ENCODE assay signal across 9 cellular contexts in genomic region chr9:98010450-98010849, GRCh38. TPM values are rescaled to one million over a fixed set of nuclear protein-coding genes. Genes with fewer than 3 reads are reported as not detected.
DNase-seq lines count a peak whose midpoint lies in the region; ATAC-seq and TF ChIP-seq lines count a peak whose summit lies in the region.
"Had no signal": no experiment of that assay in that cellular context is flagged by ENCODE, and none has a peak within 500 bp of the region (broad histone marks: within the 10 kb centered on the region; RNA-seq: fewer than 3 reads in every experiment).

No MANE protein-coding gene starts in this region.

- H3K9me3 ChIP-seq in mammary epithelial cell (replicated peaks; ENCODE audit: insufficient read depth, low read length) (no peaks in the 10 kb centered on the region), neutrophil (no peaks in the 10 kb centered on the region), WERI-Rb-1 (ENCODE audit: severe bottlenecking) (no peaks in the 10 kb centered on the region)

- CTCF ChIA-PET in GM10248 (lab: Yijun Ruan, JAX) (interaction anchor here (1.0 to 1.4 kb wide), 4 partner anchors 9 to 27 kb away, joined by 3 to 4 read pairs (median 3); partner anchors contain the start of gene ANP32B), mammary epithelial cell (lab: Charles Lee; ENCODE audit: low non-redundant PET) (no interaction called here)

- peaks cover 69% of the 10 kb centered on the region for H3K79me2 ChIP-seq in mammary epithelial cell (ENCODE audit: insufficient read depth, low read length)

- H3K4me1 ChIP-seq in mammary epithelial cell (ENCODE audit: insufficient read depth, low read length): peaks cover 9% of the 10 kb centered on the region
- H3K4me1 ChIP-seq in neutrophil (ENCODE audit: control insufficient read depth in 1 of 2, insufficient read depth in 1 of 2, low read depth in 1 of 2, low read length in 1 of 2): peaks cover 6 to 14% of the 10 kb centered on the region in 2 experiments

- DNase-seq in GM10248 (ENCODE audit: extremely low spot score) (peak; percentile 48), mammary epithelial cell (peak; percentile 78), NCI-H187 (lab: John Stamatoyannopoulos, UW) (no peak), WERI-Rb-1 (no peak)

- H3K27me3 ChIP-seq in mammary epithelial cell (ENCODE audit: insufficient read depth, low read length): no peaks in the 10 kb centered on the region
- H3K27me3 ChIP-seq in neutrophil: no peaks in the 10 kb centered on the region
- no peaks in the 10 kb centered on the region for H3K27me3 ChIP-seq in WERI-Rb-1 (ENCODE audit: insufficient read depth, low read depth, severe bottlenecking)

- H3K36me3 ChIP-seq in mammary epithelial cell (ENCODE audit: insufficient read depth, low read length) (peaks cover 47% of the 10 kb centered on the region), neutrophil (peaks cover 82% of the 10 kb centered on the region), WERI-Rb-1 (peaks cover 97% of the 10 kb centered on the region)

- H2AFZ ChIP-seq in mammary epithelial cell (ENCODE audit: low read depth, low read length): no peak overlapping the region

- intact Hi-C loops in mammary epithelial cell (cut with micrococcal nuclease): loop anchor here (2.0 kb wide), 2 partner anchors 26 to 46 kb away; partner anchors contain the start of gene NANS

- H3K9ac ChIP-seq in mammary epithelial cell (ENCODE audit: insufficient read depth, low read length): no peak overlapping the region
- H3K9ac ChIP-seq: KMS-11 had no signal

- no peak overlapping the region for H3K4me3 ChIP-seq in mammary epithelial cell (replicated peaks in 1 of 3; ENCODE audit: insufficient read depth in 1 of 3, low read depth in 2 of 3, low read length in 3 of 3)
- H3K4me3 ChIP-seq in neutrophil (ENCODE audit: low read depth in 1 of 2, low read length in 1 of 2): no peak overlapping the region
- no peak overlapping the region for H3K4me3 ChIP-seq in WERI-Rb-1 (ENCODE audit: low read depth, low read length)

- ATAC-seq in GM19397 (IDR thresholded peaks at IDR 0.05; ENCODE audit: unreplicated experiment) (peak; percentile 83), HG03354 (IDR thresholded peaks at IDR 0.05; ENCODE audit: poor library complexity, severe bottlenecking, unreplicated experiment) (peak; percentile 92), HG03097 (IDR thresholded peaks at IDR 0.05; ENCODE audit: low FRiP score, unreplicated experiment) (no peak)

- TF ChIP-seq CTCF in GM10248 (IDR thresholded peaks at IDR 0.05; ENCODE audit: control extremely low read depth, extremely low read depth, low read depth, missing control alignments): no peak
- no peak for TF ChIP-seq CTCF in mammary epithelial cell (conservative IDR thresholded peaks at IDR 0.05 in 1 of 2, IDR thresholded peaks at IDR 0.05 in 1 of 2; ENCODE audit: extremely low read depth in 1 of 2, insufficient read depth in 1 of 2, low read depth in 1 of 2, low read length in 2 of 2)
- TF ChIP-seq CTCF in neutrophil (IDR thresholded peaks at IDR 0.05): no peak
- TF ChIP-seq CTCF in WERI-Rb-1 (IDR thresholded peaks at IDR 0.05; ENCODE audit: low read depth, low read length): no peak

- no TSS peak for BruUV-seq in mammary epithelial cell (replicated peaks; lab: Mats Ljungman, UMichigan)

- 0% methylated on average over 2 of the region's 2 CpGs for WGBS in mammary epithelial cell (ENCODE audit: low coverage, missing lambda C conversion rate)

- in situ Hi-C loops in mammary epithelial cell (cut with MboI; ENCODE audit: low sequenced_read_pairs in 2 of 2): loop anchor here in 1 of 2 donors (25.0 kb wide), 1 partner anchor 227 kb away; no protein-coding TSS in a partner anchor

- dilution Hi-C loops in mammary epithelial cell (cut with HindIII; ENCODE audit: low sequenced_read_pairs): no loop called here

- no peak overlapping the region for H3K4me2 ChIP-seq in mammary epithelial cell (ENCODE audit: insufficient read depth, low read depth, low read length)
- H3K4me2 ChIP-seq: KMS-11 had no signal

- POLR2A ChIA-PET in GM10248 (lab: Yijun Ruan, JAX): interaction anchor here (0.6 kb wide), 1 partner anchor 46 kb away, joined by 4 read pairs; the partner anchor contains the start of gene NANS

- H3K27ac ChIP-seq in mammary epithelial cell (ENCODE audit: insufficient read depth, low read depth, low read length): no peak overlapping the region
- peak overlapping the region; percentile 54 for H3K27ac ChIP-seq in neutrophil
- H3K27ac ChIP-seq in WERI-Rb-1: no peak overlapping the region
- H3K27ac ChIP-seq: KMS-11 had no signal

- H4K20me1 ChIP-seq in mammary epithelial cell (ENCODE audit: insufficient read depth, low read length): peaks cover 4% of the 10 kb centered on the region

RNA-seq across cellular contexts. Expression of gene ANP32B, which starts 27.3 kb away (rescaled TPM):
- total RNA-seq in mammary epithelial cell: 100 to 1,000 TPM in 1 of 2 donors, 1 to 10 TPM in 1; 8.2 to 164 TPM
- 36.6 TPM for polyA plus RNA-seq in mammary epithelial cell
- 63.0 TPM for polyA minus RNA-seq in mammary epithelial cell

RNA-seq across cellular contexts. Expression of gene NANS, which starts 46.1 kb away (rescaled TPM):
- total RNA-seq in mammary epithelial cell: 10 to 100 TPM; 44.7 to 52.4 TPM
- polyA plus RNA-seq in mammary epithelial cell: 69.6 TPM
- 39.5 TPM for polyA minus RNA-seq in mammary epithelial cell

Comparison
In these comparisons a context has a peak if more than half of its experiments do, and no peak if none do; other contexts are left out.
1. DNase-seq: peak in GM10248 (single experiment) and mammary epithelial cell (single experiment); none in NCI-H187 (0 of 2) and WERI-Rb-1 (single experiment).